In the genomic region with DNA sequence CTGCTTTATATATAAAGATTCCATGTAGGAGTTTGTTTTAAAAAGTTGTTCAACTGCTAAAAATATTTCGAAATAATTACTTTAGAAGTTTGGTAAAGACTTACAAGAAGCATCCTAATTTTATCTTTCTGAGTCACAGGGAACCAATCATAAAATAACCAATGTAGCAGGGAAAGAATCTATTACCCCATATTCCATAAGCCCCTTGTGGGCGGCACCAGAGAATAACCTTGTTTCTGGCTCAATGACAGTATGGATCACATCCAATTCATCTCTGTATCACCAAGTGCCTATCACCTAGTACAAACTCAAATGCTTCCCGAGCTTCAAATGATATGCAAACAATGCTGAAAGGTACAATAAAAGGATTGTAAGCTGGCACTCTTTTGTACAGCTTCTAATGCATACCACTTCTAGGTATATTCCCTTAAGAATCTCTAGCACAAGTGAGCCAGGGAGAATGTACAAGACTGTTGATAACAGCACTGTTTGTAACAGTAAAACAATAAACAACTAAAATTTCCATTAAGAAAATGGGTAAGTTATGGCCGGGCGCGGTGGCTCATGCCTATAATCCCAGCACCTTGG, we compare ENCODE assay signal across 20 cellular contexts.
A peak's percentile ranks its signal among the peaks of the same experiment; 100 is the strongest.
DNase-seq lines count a peak whose midpoint lies in the region; ATAC-seq and TF ChIP-seq lines count a peak whose summit lies in the region.
"Had no signal": no experiment of that assay in that cellular context is flagged by ENCODE, and none has a peak within 500 bp of the region (broad histone marks: within the 10 kb centered on the region; RNA-seq: fewer than 3 reads in every experiment).

No MANE protein-coding gene starts in this region.

- H3K9me3 ChIP-seq in mammary epithelial cell (replicated peaks; ENCODE audit: insufficient read depth, low read length) (no peaks in the 10 kb centered on the region), PC-3 (ENCODE audit: low read length) (no peaks in the 10 kb centered on the region), thyroid gland (no peaks in the 10 kb centered on the region), testis (no peaks in the 10 kb centered on the region)
- H3K9me3 ChIP-seq: sigmoid colon had no signal

- H3K9me3 Mint-ChIP-seq in MCF 10A (ENCODE audit: unreplicated experiment), result no peaks in the 10 kb centered on the region
- H3K9me3 Mint-ChIP-seq: activated T-cell treated with anti-CD3 and anti-CD28 coated beads, Interleukin-2, amount 50 U/mL, for 4 hours; IgD-negative memory B cell had no signal

- H3K4me1 Mint-ChIP-seq in MCF 10A (ENCODE audit: insufficient read depth, unreplicated experiment), result peaks cover 40% of the 10 kb centered on the region

- H3K4me3 ChIP-seq in mammary epithelial cell (replicated peaks in 1 of 3; ENCODE audit: insufficient read depth in 1 of 3, low read depth in 2 of 3, low read length in 3 of 3) (no peak overlapping the region), PC-3 (ENCODE audit: low read length) (no peak overlapping the region), thyroid gland (replicated peaks in 1 of 3) (no peak overlapping the region), testis (no peak overlapping the region)
- H3K4me3 ChIP-seq: heart left ventricle, PC-9, sigmoid colon had no signal

- H3K27me3 Mint-ChIP-seq in MCF 10A (ENCODE audit: insufficient read depth, unreplicated experiment), result no peaks in the 10 kb centered on the region
- H3K27me3 Mint-ChIP-seq: activated CD4-positive, alpha-beta memory T cell treated with anti-CD3 and anti-CD28 coated beads for 36 hours; activated naive CD8-positive, alpha-beta T cell treated with anti-CD3 and anti-CD28 coated beads, Interleukin-2, amount 10 ng/mL, durations not matched to agents 7 days and 5 days; IgD-negative memory B cell; type B pancreatic cell had no signal

- no peaks in the 10 kb centered on the region for H3K9me2 ChIP-seq in PC-3 (replicated peaks; ENCODE audit: low read length)

- BruUV-seq in MCF 10A (replicated peaks; lab: Mats Ljungman, UMichigan) (no TSS peak), mammary epithelial cell (replicated peaks; lab: Mats Ljungman, UMichigan) (no TSS peak), PC-3 (replicated peaks; lab: Mats Ljungman, UMichigan) (no TSS peak)

- H3K27me3 ChIP-seq in mammary epithelial cell (ENCODE audit: insufficient read depth, low read length) (no peaks in the 10 kb centered on the region), PC-3 (ENCODE audit: low read length) (no peaks in the 10 kb centered on the region), thyroid gland (no peaks in the 10 kb centered on the region), testis (no peaks in the 10 kb centered on the region)
- H3K27me3 ChIP-seq: heart left ventricle, sigmoid colon had no signal

- peaks cover 14% of the 10 kb centered on the region for H3K4me1 ChIP-seq in mammary epithelial cell (ENCODE audit: insufficient read depth, low read length)
- H3K4me1 ChIP-seq in PC-3 (ENCODE audit: insufficient read depth, low read length), result peaks cover 29% of the 10 kb centered on the region
- H3K4me1 ChIP-seq in thyroid gland, result no peaks in the 10 kb centered on the region
- no peaks in the 10 kb centered on the region for H3K4me1 ChIP-seq in testis
- H3K4me1 ChIP-seq: sigmoid colon had no signal

- H3K27ac Mint-ChIP-seq in MCF 10A (ENCODE audit: low read depth, unreplicated experiment), result no peak overlapping the region
- H3K27ac Mint-ChIP-seq: activated CD4-positive, alpha-beta memory T cell treated with anti-CD3 and anti-CD28 coated beads for 36 hours; activated naive CD8-positive, alpha-beta T cell treated with anti-CD3 and anti-CD28 coated beads, Interleukin-2, amount 10 ng/mL, durations not matched to agents 7 days and 5 days; mesothelial cell of epicardium; type B pancreatic cell had no signal

- POLR2A ChIA-PET in MCF 10A (lab: Yijun Ruan, JAX) (no interaction called here), PC-3 (lab: Charles Lee; ENCODE audit: unreplicated experiment) (no interaction called here)

- no peak overlapping the region for H3K4me3 Mint-ChIP-seq in MCF 10A (ENCODE audit: unreplicated experiment)
- H3K4me3 Mint-ChIP-seq: activated CD4-positive, alpha-beta memory T cell treated with anti-CD3 and anti-CD28 coated beads for 36 hours; activated naive CD8-positive, alpha-beta T cell treated with anti-CD3 and anti-CD28 coated beads, Interleukin-2, amount 10 ng/mL, durations not matched to agents 7 days and 5 days; activated T-cell treated with anti-CD3 and anti-CD28 coated beads, Interleukin-2, amount 50 U/mL, for 4 hours; mesothelial cell of epicardium; type B pancreatic cell had no signal

- no peak for TF ChIP-seq CTCF in MCF 10A (IDR thresholded peaks at IDR 0.05; ENCODE audit: unreplicated experiment)
- no peak for TF ChIP-seq CTCF in mammary epithelial cell (conservative IDR thresholded peaks at IDR 0.05 in 1 of 2, IDR thresholded peaks at IDR 0.05 in 1 of 2; ENCODE audit: extremely low read depth in 1 of 2, insufficient read depth in 1 of 2, low read depth in 1 of 2, low read length in 2 of 2)
- TF ChIP-seq CTCF in PC-3 (conservative IDR thresholded peaks at IDR 0.05; ENCODE audit: low read depth, low read length), result no peak
- TF ChIP-seq CTCF in thyroid gland (IDR thresholded peaks at IDR 0.05), result no peak
- no peak for TF ChIP-seq CTCF in testis (IDR thresholded peaks at IDR 0.05)

- H3K4me2 ChIP-seq in mammary epithelial cell (ENCODE audit: insufficient read depth, low read depth, low read length), result no peak overlapping the region
- H3K4me2 ChIP-seq in PC-3 (ENCODE audit: low read length), result no peak overlapping the region
- H3K4me2 ChIP-seq: PC-9 had no signal

- H3K79me2 ChIP-seq in mammary epithelial cell (ENCODE audit: insufficient read depth, low read length) (no peaks in the 10 kb centered on the region), PC-3 (ENCODE audit: low read length) (no peaks in the 10 kb centered on the region)

- H3K36me3 ChIP-seq in mammary epithelial cell (ENCODE audit: insufficient read depth, low read length), result no peaks in the 10 kb centered on the region
- no peaks in the 10 kb centered on the region for H3K36me3 ChIP-seq in PC-3 (ENCODE audit: low read depth, low read length)
- H3K36me3 ChIP-seq in thyroid gland, result no peaks in the 10 kb centered on the region
- no peaks in the 10 kb centered on the region for H3K36me3 ChIP-seq in testis (ENCODE audit: low read depth, missing control alignments)
- H3K36me3 ChIP-seq: sigmoid colon had no signal

- H4K20me1 ChIP-seq in mammary epithelial cell (ENCODE audit: insufficient read depth, low read length), result no peaks in the 10 kb centered on the region
- no peaks in the 10 kb centered on the region for H4K20me1 ChIP-seq in PC-3 (ENCODE audit: low read length)

- CTCF ChIA-PET in MCF 10A (lab: Yijun Ruan, JAX), result interaction anchor here (0.5 kb wide), 1 partner anchor 122 kb away, joined by 3 read pairs; no protein-coding TSS in a partner anchor
- CTCF ChIA-PET in mammary epithelial cell (lab: Charles Lee; ENCODE audit: low non-redundant PET), result no interaction called here
- CTCF ChIA-PET in PC-3 (lab: Charles Lee), result no interaction called here

- no peak overlapping the region for H3K9ac ChIP-seq in mammary epithelial cell (ENCODE audit: insufficient read depth, low read length)
- no peak overlapping the region for H3K9ac ChIP-seq in PC-3 (ENCODE audit: low read length)

- H3F3A ChIP-seq in PC-3 (ENCODE audit: low read length, unreplicated experiment), result peaks cover 6% of the 10 kb centered on the region

- WGBS in mammary epithelial cell (ENCODE audit: low coverage, missing lambda C conversion rate), result 75% methylated on average over 6 of the region's 6 CpGs
- WGBS in thyroid gland, 2 donors, result 91% methylated on average over 6 of the region's 6 CpGs
- 86 to 92% methylated on average over 6 of the region's 6 CpGs for WGBS in testis, 2 donors

- TF ChIP-seq POLR2A in thyroid gland (IDR thresholded peaks at IDR 0.05) (no peak), testis (IDR thresholded peaks at IDR 0.05) (no peak)

- no peak for ATAC-seq in PC-3
- ATAC-seq: activated T-cell treated with anti-CD3 and anti-CD28 coated beads, Interleukin-2, amount 50 U/mL, for 4 hours; heart left ventricle had no signal

- intact Hi-C loops in MCF 10A (cut with micrococcal nuclease), result no loop called here
- intact Hi-C loops in mammary epithelial cell (cut with micrococcal nuclease), result loop anchor here (5.0 kb wide), 1 partner anchor 170 kb away; a partner anchor contains a TSS
- intact Hi-C loops in PC-3 (cut with micrococcal nuclease), result no loop called here
- intact Hi-C loops in thyroid gland (cut with DNase I), result no loop called here
- intact Hi-C loops in testis (cut with DNase I; ENCODE audit: low total_unique reads), result no loop called here

- peak; percentile 52 for DNase-seq in MCF 10A (ENCODE audit: unreplicated experiment)
- DNase-seq in mammary epithelial cell, result no peak
- peak; percentile 48 for DNase-seq in PC-3
- DNase-seq in hepatic stellate cell (ENCODE audit: low spot score), result peak; percentile 6
- DNase-seq in thyroid gland, result no peak
- DNase-seq in testis, result no peak
- DNase-seq in cerebellar nuclear complex (lab: John Stamatoyannopoulos, UW), result no peak
- no peak for DNase-seq in cerebellum (ENCODE audit: low spot score)
- DNase-seq: activated CD4-positive, alpha-beta memory T cell treated with anti-CD3 and anti-CD28 coated beads for 36 hours; activated naive CD8-positive, alpha-beta T cell treated with anti-CD3 and anti-CD28 coated beads, Interleukin-2, amount 10 ng/mL, durations not matched to agents 7 days and 5 days; activated T-cell treated with anti-CD3 and anti-CD28 coated beads, Interleukin-2, amount 50 U/mL, for 4 hours; heart left ventricle; NCI-H1417; NCI-H510A treated with DMSO at 0.1 percent for 48 hours; PC-9; sigmoid colon; stimulated activated CD4-positive, alpha-beta T cell treated with anti-CD3 and anti-CD28 coated beads, Interleukin-4, amount 100 ng/mL, for 4 hours had no signal

- H3K27ac ChIP-seq in mammary epithelial cell (ENCODE audit: insufficient read depth, low read depth, low read length) (no peak overlapping the region), PC-3 (ENCODE audit: low read length) (no peak overlapping the region), thyroid gland (no peak overlapping the region), testis (no peak overlapping the region)
- H3K27ac ChIP-seq: PC-9, sigmoid colon had no signal

- in situ Hi-C loops in mammary epithelial cell (cut with MboI; ENCODE audit: low sequenced_read_pairs in 2 of 2), result no loop called here

- H2AFZ ChIP-seq in mammary epithelial cell (ENCODE audit: low read depth, low read length), result no peak overlapping the region
- no peak overlapping the region for H2AFZ ChIP-seq in PC-3 (ENCODE audit: low read length)
- H2AFZ ChIP-seq: PC-9 had no signal

- dilution Hi-C loops in mammary epithelial cell (cut with HindIII; ENCODE audit: low sequenced_read_pairs), result no loop called here

- peaks cover 6% of the 10 kb centered on the region for H3K36me3 Mint-ChIP-seq in MCF 10A (ENCODE audit: insufficient read depth, unreplicated experiment)

Comparison
In these comparisons a context has a peak if more than half of its experiments do, and no peak if none do; other contexts are left out.
1. DNase-seq: peak in MCF 10A (single experiment), PC-3 (single experiment) and hepatic stellate cell (single experiment); none in mammary epithelial cell (single experiment), thyroid gland (0 of 2), testis (single experiment), cerebellar nuclear complex (0 of 2) and cerebellum (single experiment).